In genomic region chr6:42898891-42899361, GRCh38 we compare ENCODE assay signal across 1 cellular context.
TF ChIP-seq lines count a peak whose summit lies in the region.

No MANE protein-coding gene starts in this region.

TF ChIP-seq in K562, 482 proteins besides CTCF, POLR2A, EP300 and RAD21 (continued from another document):
- 0 out of 2 replicates have a peak, but pooled peaks have one; percentile 22 for TF ChIP-seq JUND (IDR thresholded peaks at IDR 0.05; ENCODE audit: borderline replicate concordance, low read depth, low read length)
- no peak for TF ChIP-seq JUND (tag; IDR thresholded peaks at IDR 0.05; ENCODE audit: borderline replicate concordance, low read depth, low read length)
